ENCODE assay signal across 25 cellular contexts in the genomic region with DNA sequence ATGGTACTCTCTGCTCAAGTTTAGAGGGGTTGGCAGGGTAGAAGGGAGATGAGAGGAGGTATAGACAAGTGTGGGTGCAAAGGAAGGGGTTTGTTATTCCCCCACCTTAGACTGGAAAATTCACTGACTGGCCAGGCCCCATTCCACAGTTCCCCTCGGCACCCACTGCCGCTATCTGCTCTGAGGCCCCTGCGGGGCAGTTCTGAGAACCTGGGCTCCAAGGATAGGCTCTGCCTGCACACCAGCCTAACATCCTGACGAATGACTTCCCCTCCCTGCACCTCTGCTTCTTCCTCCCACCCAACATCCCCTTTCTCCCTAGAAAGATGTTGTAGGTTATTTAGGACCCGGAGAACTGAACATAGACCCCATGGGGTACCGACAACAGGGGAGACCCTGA.
"Had no signal": no experiment of that assay in that cellular context is flagged by ENCODE, and none has a peak within 500 bp of the region (broad histone marks: within the 10 kb centered on the region; RNA-seq: fewer than 3 reads in every experiment).

No MANE protein-coding gene starts in this region.

- H3K27ac ChIP-seq: foreskin keratinocyte, gastrocnemius medialis, heart right ventricle had no signal

- H3K9me3 ChIP-seq: gastrocnemius medialis had no signal

- H3K36me3 Mint-ChIP-seq: activated naive CD8-positive, alpha-beta T cell had no signal

- FAIRE-seq: astrocyte, colon had no signal

- H3K4me1 Mint-ChIP-seq: activated CD4-positive, alpha-beta T cell treated with anti-CD3 and anti-CD28 coated beads for 36 hours; activated CD4-positive, alpha-beta T cell treated with anti-CD3 and anti-CD28 coated beads, Interleukin-2, amount 10 ng/mL, durations not matched to agents 24 days and 14 days; activated T-helper 17 cell treated with anti-CD3 and anti-CD28 coated beads, Interleukin-2, amount 50 U/mL, for 72 hours had no signal

- H3K27ac Mint-ChIP-seq: activated CD4-positive, alpha-beta T cell treated with anti-CD3 and anti-CD28 coated beads for 36 hours; activated CD4-positive, alpha-beta T cell treated with anti-CD3 and anti-CD28 coated beads, Interleukin-2, amount 10 ng/mL, durations not matched to agents 24 days and 14 days; activated naive CD8-positive, alpha-beta T cell; activated T-helper 17 cell treated with anti-CD3 and anti-CD28 coated beads, Interleukin-2, amount 50 U/mL, for 72 hours had no signal

- H3K27me3 ChIP-seq: foreskin keratinocyte, gastrocnemius medialis had no signal

- DNase-seq: activated CD4-positive, alpha-beta T cell treated with anti-CD3 and anti-CD28 coated beads for 36 hours; activated CD4-positive, alpha-beta T cell treated with anti-CD3 and anti-CD28 coated beads, Interleukin-2, amount 10 ng/mL, durations not matched to agents 24 days and 14 days; activated CD4-positive, alpha-beta T cell treated with anti-CD3 and anti-CD28 coated beads, Interleukin-2, amount 50 U/mL, for 48 hours; activated CD4-positive, CD25-positive, alpha-beta regulatory T cell; activated CD4-positive, CD25-positive, alpha-beta regulatory T cell treated with anti-CD3 and anti-CD28 coated beads, Interleukin-2, amount 50 U/mL, for 72 hours; activated effector memory CD4-positive, alpha-beta T cell treated with Interleukin-2 at 50 U/mL for 16 hours; activated gamma-delta T cell treated with Interleukin-2 at 50 U/mL for 16 hours; activated naive CD4-positive, alpha-beta T cell treated with anti-CD3 and anti-CD28 coated beads, Interleukin-2, amount 50 U/mL, for 16 hours; activated naive CD4-positive, alpha-beta T cell treated with Interleukin-2 at 50 U/mL for 16 hours; activated T-cell treated with anti-CD3 and anti-CD28 coated beads, Interleukin-2, amount 50 U/mL, for 4 hours; amniotic stem cell; anterior cingulate cortex; caudate nucleus; cortex of kidney; dermis blood vessel endothelial cell; effector CD8-positive, alpha-beta T cell; foreskin keratinocyte; gastrocnemius medialis; heart right ventricle; T-helper 2 cell had no signal

- H3K36me3 ChIP-seq: gastrocnemius medialis, heart right ventricle had no signal

- ATAC-seq: activated CD4-positive, alpha-beta T cell treated with anti-CD3 and anti-CD28 coated beads for 36 hours; activated T-cell treated with anti-CD3 and anti-CD28 coated beads, Interleukin-2, amount 50 U/mL, for 4 hours; activated T-helper 17 cell treated with anti-CD3 and anti-CD28 coated beads, Interleukin-2, amount 50 U/mL, for 72 hours; esophagus mucosa; foreskin keratinocyte; gastrocnemius medialis; heart right ventricle had no signal

- H3K4me3 ChIP-seq: gastrocnemius medialis, heart right ventricle had no signal

- H3K4me3 Mint-ChIP-seq: activated CD4-positive, alpha-beta T cell treated with anti-CD3 and anti-CD28 coated beads for 36 hours; activated CD4-positive, alpha-beta T cell treated with anti-CD3 and anti-CD28 coated beads, Interleukin-2, amount 10 ng/mL, durations not matched to agents 24 days and 14 days; activated naive CD8-positive, alpha-beta T cell; activated T-cell treated with anti-CD3 and anti-CD28 coated beads, Interleukin-2, amount 50 U/mL, for 4 hours; activated T-helper 17 cell treated with anti-CD3 and anti-CD28 coated beads, Interleukin-2, amount 50 U/mL, for 72 hours had no signal

- H3K4me1 ChIP-seq: foreskin keratinocyte, heart right ventricle had no signal

- H3K9me3 Mint-ChIP-seq: activated CD4-positive, alpha-beta T cell treated with anti-CD3 and anti-CD28 coated beads, Interleukin-2, amount 10 ng/mL, durations not matched to agents 24 days and 14 days had no signal
